22 cellular contexts compared by ENCODE assay signal in the genomic region with DNA sequence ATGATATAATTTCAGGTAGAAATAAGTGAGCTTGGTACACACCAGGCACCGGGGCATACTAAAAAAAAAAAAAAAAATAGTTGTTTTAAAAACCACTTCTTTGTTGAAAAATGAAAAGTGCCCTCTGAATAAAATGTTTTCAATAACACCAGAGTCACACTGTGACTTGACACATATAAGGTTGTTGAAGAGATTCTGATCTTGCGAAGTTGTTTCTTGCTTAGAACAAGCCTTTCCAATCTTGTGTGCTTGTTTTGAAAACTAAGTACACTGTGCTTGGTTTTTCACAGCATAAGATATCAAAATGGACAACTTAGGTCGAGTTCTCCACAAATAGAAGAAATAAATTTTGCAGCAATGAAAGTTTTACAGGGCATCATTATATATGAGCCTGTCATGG.
"Had no signal": no experiment of that assay in that cellular context is flagged by ENCODE, and none has a peak within 500 bp of the region (broad histone marks: within the 10 kb centered on the region; RNA-seq: fewer than 3 reads in every experiment).

No MANE protein-coding gene starts in this region.

- H3K4me1 ChIP-seq: heart right ventricle, left lung, left ventricle myocardium inferior, lower lobe of right lung had no signal

- H3K36me3 ChIP-seq: heart right ventricle, left lung, left ventricle myocardium inferior, lower lobe of right lung had no signal

- H3K27me3 ChIP-seq: heart right ventricle, hepatocyte, left lung had no signal

- H3K4me2 ChIP-seq: hepatocyte had no signal

- H3K9me3 ChIP-seq: left lung, lower lobe of right lung, mucosa of descending colon had no signal

- H3K4me3 Mint-ChIP-seq: memory B cell, mesothelial cell of epicardium had no signal

- H2AFZ ChIP-seq: hepatocyte had no signal

- H3K27ac Mint-ChIP-seq: memory B cell, mesothelial cell of epicardium had no signal

- H3K4me3 ChIP-seq: heart right ventricle, hepatocyte, left lung, left ventricle myocardium inferior, lower lobe of right lung, lung, mucosa of descending colon had no signal

- H3K36me3 Mint-ChIP-seq: memory B cell had no signal

- ATAC-seq: heart right ventricle, left cardiac atrium, left lobe of liver, left lung, left ventricle myocardium superior, lower lobe of right lung had no signal

- DNase-seq: heart right ventricle, hippocampal formation, hypothalamus, islet precursor cell, kidney, kidney glomerular epithelial cell, left cardiac atrium, left colon, left lung, left ventricle myocardium inferior, left ventricle myocardium superior, lower lobe of right lung, mammary epithelial cell, mesenchymal stem cell, mesendoderm, midbrain, mucosa of descending colon had no signal

- H3K27me3 Mint-ChIP-seq: memory B cell had no signal

- H3K27ac ChIP-seq: heart right ventricle, hepatocyte, left lung, left ventricle myocardium inferior, lower lobe of right lung had no signal

- H3K79me2 ChIP-seq: hepatocyte had no signal

- H3K4me1 Mint-ChIP-seq: memory B cell had no signal
